1 cellular context compared by ENCODE assay signal in the genomic region with DNA sequence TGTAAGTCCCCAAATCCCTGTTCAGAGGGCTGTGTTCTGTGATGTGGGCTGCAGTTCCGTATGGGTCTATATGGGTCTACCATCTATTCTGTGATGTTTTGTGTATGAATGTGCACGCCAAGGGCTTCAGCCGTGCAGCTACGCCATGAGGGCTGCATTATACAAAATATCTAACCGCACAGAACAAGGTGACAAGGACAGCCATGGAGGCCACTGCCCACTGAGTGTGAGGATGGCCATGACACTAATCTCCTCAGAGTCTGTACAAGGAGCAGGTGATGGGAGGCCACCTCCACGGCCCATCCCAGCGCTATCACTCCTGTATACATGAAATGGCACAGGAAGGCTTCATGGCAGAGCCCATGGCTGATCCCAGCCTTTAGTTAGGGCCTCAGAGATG.
TF ChIP-seq lines count a peak whose summit lies in the region.

No MANE protein-coding gene starts in this region.

TF ChIP-seq in IMR-90, 13 proteins besides CTCF, POLR2A, EP300 and RAD21 (continued from another document):
- TF ChIP-seq, protein P1, sequence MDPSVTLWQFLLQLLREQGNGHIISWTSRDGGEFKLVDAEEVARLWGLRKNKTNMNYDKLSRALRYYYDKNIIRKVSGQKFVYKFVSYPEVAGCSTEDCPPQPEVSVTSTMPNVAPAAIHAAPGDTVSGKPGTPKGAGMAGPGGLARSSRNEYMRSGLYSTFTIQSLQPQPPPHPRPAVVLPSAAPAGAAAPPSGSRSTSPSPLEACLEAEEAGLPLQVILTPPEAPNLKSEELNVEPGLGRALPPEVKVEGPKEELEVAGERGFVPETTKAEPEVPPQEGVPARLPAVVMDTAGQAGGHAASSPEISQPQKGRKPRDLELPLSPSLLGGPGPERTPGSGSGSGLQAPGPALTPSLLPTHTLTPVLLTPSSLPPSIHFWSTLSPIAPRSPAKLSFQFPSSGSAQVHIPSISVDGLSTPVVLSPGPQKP (IDR thresholded peaks at IDR 0.05; ENCODE audit: borderline replicate concordance, low read depth, low read length): no peak
- TF ChIP-seq SMC3 (IDR thresholded peaks at IDR 0.05; ENCODE audit: low read depth, low read length): no peak
- no peak for TF ChIP-seq BHLHE40 (IDR thresholded peaks at IDR 0.05; ENCODE audit: low read depth, low read length)
- no peak for TF ChIP-seq CHD1 (IDR thresholded peaks at IDR 0.05; ENCODE audit: low read depth, low read length)
- TF ChIP-seq MAZ (IDR thresholded peaks at IDR 0.05; ENCODE audit: borderline replicate concordance, low read depth, low read length): no peak
- TF ChIP-seq CEBPB (IDR thresholded peaks at IDR 0.05; ENCODE audit: low read depth, low read length): no peak
